3 cellular contexts compared by ENCODE assay signal in the genomic region with DNA sequence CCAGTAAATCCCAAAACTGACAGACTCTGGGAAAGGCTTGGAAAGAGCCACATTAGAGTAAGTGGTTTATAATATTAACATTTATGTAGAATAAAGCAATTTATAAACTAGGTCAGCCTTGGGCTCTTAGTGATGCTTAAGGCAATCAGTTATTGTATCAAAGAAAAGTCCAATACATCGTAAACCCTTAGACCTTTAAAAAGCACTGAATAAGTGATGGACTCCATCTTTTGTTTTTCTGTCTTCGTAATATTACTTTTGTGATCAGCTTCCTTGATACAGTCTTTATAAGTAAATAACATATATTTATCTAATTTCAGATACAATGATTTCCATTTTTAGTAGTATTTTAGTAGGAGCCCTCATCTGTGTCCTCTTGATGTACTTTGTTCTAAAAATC.
"Had no signal": no experiment of that assay in that cellular context is flagged by ENCODE, and none has a peak within 500 bp of the region (broad histone marks: within the 10 kb centered on the region; RNA-seq: fewer than 3 reads in every experiment).

No MANE protein-coding gene starts in this region.

- DNase-seq: IMR-90, KBM-7, KG1 had no signal
